Comparison of ENCODE assay signal across 21 cellular contexts in the genomic region with DNA sequence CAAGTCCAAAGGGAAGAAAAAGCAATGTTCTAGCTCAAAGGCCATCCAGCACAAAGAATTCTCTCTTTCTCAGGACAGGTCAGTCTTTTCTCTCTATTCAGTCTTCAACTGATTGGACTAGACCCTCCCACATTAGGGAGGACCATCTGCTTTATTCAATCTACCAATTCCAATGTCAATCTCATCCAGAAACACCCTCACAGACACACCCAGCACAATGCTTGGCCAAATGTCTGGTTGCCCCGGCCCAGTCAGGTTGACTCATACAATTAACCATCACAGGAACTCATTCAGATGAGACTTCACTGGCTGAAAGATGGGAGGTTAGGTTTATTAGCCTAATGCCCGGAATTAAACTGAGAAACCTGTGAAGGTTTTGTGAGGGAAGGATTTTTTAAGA. TPM values are rescaled to one million over a fixed set of nuclear protein-coding genes. Genes with fewer than 3 reads are reported as not detected.
DNase-seq lines count a peak whose midpoint lies in the region; ATAC-seq, FAIRE-seq and TF ChIP-seq lines count a peak whose summit lies in the region.
"Had no signal": no experiment of that assay in that cellular context is flagged by ENCODE, and none has a peak within 500 bp of the region (broad histone marks: within the 10 kb centered on the region; RNA-seq: fewer than 3 reads in every experiment).

No MANE protein-coding gene starts in this region.

- DNase-seq in ELR (ENCODE audit: low read depth) (peak; percentile 39), PC-3 (peak; percentile 62), fibroblast of lung (ENCODE audit: low read depth in 2 of 2) (peak; percentile 34 to 52), renal cortical epithelial cell (ENCODE audit: low read depth) (peak; percentile 11), HCEC 1CT (no peak), hepatocyte (ENCODE audit: low spot score) (no peak), RCC 7860 (ENCODE audit: low spot score) (no peak), NCI-H510A treated with DMSO at 0.1 percent for 48 hours (lab: John Stamatoyannopoulos, UW) (no peak)
- DNase-seq: activated CD4-positive, alpha-beta T cell treated with anti-CD3 and anti-CD28 coated beads, Interleukin-2, amount 50 U/mL, for 4 hours; central memory CD4-positive, alpha-beta T cell; erythroblast; GDM1; left ventricle myocardium superior; NCI-H146; NCI-H82; SJCRH30; stimulated activated naive CD4-positive, alpha-beta T cell treated with Interleukin-2 at 50 U/mL for 16 hours; transverse colon; WERI-Rb-1 had no signal

- H3K4me3 ChIP-seq in PC-3 (ENCODE audit: low read length) (no peak overlapping the region), fibroblast of lung (replicated peaks in 1 of 4; ENCODE audit: control extremely low read depth in 1 of 4, insufficient read depth in 1 of 4, low read depth in 3 of 4, low read length in 4 of 4) (no peak overlapping the region), hepatocyte (no peak overlapping the region)
- H3K4me3 ChIP-seq: neural progenitor cell, SJCRH30, skin epidermis, transverse colon had no signal

- H3K9ac ChIP-seq in PC-3 (ENCODE audit: low read length), result no peak overlapping the region
- no peak overlapping the region for H3K9ac ChIP-seq in fibroblast of lung (ENCODE audit: insufficient read depth, low read length)
- H3K9ac ChIP-seq: neural progenitor cell had no signal

- TF ChIP-seq CTCF in PC-3 (conservative IDR thresholded peaks at IDR 0.05; ENCODE audit: low read depth, low read length) (no peak), fibroblast of lung (conservative IDR thresholded peaks at IDR 0.05 in 1 of 2, IDR thresholded peaks at IDR 0.05 in 1 of 2; ENCODE audit: low read depth in 1 of 2, low read length in 2 of 2) (no peak), hepatocyte (IDR thresholded peaks at IDR 0.05; ENCODE audit: poor library complexity) (no peak)

- no peak for FAIRE-seq in RCC 7860 (lab: Jason Lieb, UNC)

- no peaks in the 10 kb centered on the region for H3K27me3 ChIP-seq in PC-3 (ENCODE audit: low read length)
- H3K27me3 ChIP-seq in fibroblast of lung (ENCODE audit: control insufficient read depth, insufficient read depth, low read length), result no peaks in the 10 kb centered on the region
- no peaks in the 10 kb centered on the region for H3K27me3 ChIP-seq in hepatocyte
- H3K27me3 ChIP-seq: neural progenitor cell, SJCRH30, transverse colon had no signal

- intact Hi-C loops in PC-3 (cut with micrococcal nuclease), result loop anchor here (10.0 kb wide), 1 partner anchor 211 kb away; a partner anchor contains a TSS

- WGBS in hepatocyte (ENCODE audit: low lambda C conversion rate, missing lambda C conversion rate), result 72% methylated on average over 2 of the region's 2 CpGs

- H4K20me1 ChIP-seq in PC-3 (ENCODE audit: low read length), result no peaks in the 10 kb centered on the region
- H4K20me1 ChIP-seq in fibroblast of lung (ENCODE audit: control insufficient read depth, extremely low read depth, insufficient read depth, low read length), result no peaks in the 10 kb centered on the region
- no peaks in the 10 kb centered on the region for H4K20me1 ChIP-seq in hepatocyte (ENCODE audit: insufficient read depth, poor library complexity, severe bottlenecking)

- peak; percentile 89 for ATAC-seq in PC-3
- ATAC-seq: left ventricle myocardium superior had no signal

- no TSS peak for BruUV-seq in PC-3 (replicated peaks; lab: Mats Ljungman, UMichigan)

- no peak overlapping the region for H2AFZ ChIP-seq in PC-3 (ENCODE audit: low read length)
- no peak overlapping the region for H2AFZ ChIP-seq in fibroblast of lung (ENCODE audit: low read length)
- no peak overlapping the region for H2AFZ ChIP-seq in hepatocyte
- H2AFZ ChIP-seq: neural progenitor cell had no signal

- H3F3A ChIP-seq in PC-3 (ENCODE audit: low read length, unreplicated experiment), result no peaks in the 10 kb centered on the region

- POLR2A ChIA-PET in PC-3 (lab: Charles Lee; ENCODE audit: unreplicated experiment), result no interaction called here

- H3K79me2 ChIP-seq in PC-3 (ENCODE audit: low read length), result no peaks in the 10 kb centered on the region
- H3K79me2 ChIP-seq in fibroblast of lung (ENCODE audit: control insufficient read depth, insufficient read depth, low read length), result no peaks in the 10 kb centered on the region
- H3K79me2 ChIP-seq in hepatocyte, result no peaks in the 10 kb centered on the region

- peaks cover 18% of the 10 kb centered on the region for H3K4me1 ChIP-seq in PC-3 (ENCODE audit: insufficient read depth, low read length)
- H3K4me1 ChIP-seq in fibroblast of lung (ENCODE audit: control insufficient read depth, extremely low read depth, insufficient read depth, low read length), result peaks cover 5% of the 10 kb centered on the region
- no peaks in the 10 kb centered on the region for H3K4me1 ChIP-seq in hepatocyte (ENCODE audit: insufficient read depth)
- H3K4me1 ChIP-seq: neural progenitor cell, SJCRH30, transverse colon had no signal

- H3K27ac ChIP-seq in PC-3 (ENCODE audit: low read length) (no peak overlapping the region), fibroblast of lung (ENCODE audit: insufficient read depth, low read length) (no peak overlapping the region), hepatocyte (no peak overlapping the region)
- H3K27ac ChIP-seq: neural progenitor cell, SJCRH30, skin epidermis, transverse colon, WERI-Rb-1 had no signal

- H3K36me3 ChIP-seq in PC-3 (ENCODE audit: low read depth, low read length) (no peaks in the 10 kb centered on the region), fibroblast of lung (ENCODE audit: control insufficient read depth, insufficient read depth, low read length) (no peaks in the 10 kb centered on the region), hepatocyte (replicated peaks; ENCODE audit: insufficient read depth, low read depth) (no peaks in the 10 kb centered on the region)
- H3K36me3 ChIP-seq: neural progenitor cell, SJCRH30, transverse colon, WERI-Rb-1 had no signal

- CTCF ChIA-PET in PC-3 (lab: Charles Lee), result interaction anchor here (1.0 kb wide), 1 partner anchor 177 kb away, joined by 3 read pairs; no protein-coding TSS in a partner anchor

- H3K4me2 ChIP-seq in PC-3 (ENCODE audit: low read length) (no peak overlapping the region), fibroblast of lung (ENCODE audit: extremely low read depth, insufficient read depth, low read length) (no peak overlapping the region), hepatocyte (no peak overlapping the region)
- H3K4me2 ChIP-seq: neural progenitor cell had no signal

- H3K9me3 ChIP-seq in PC-3 (ENCODE audit: low read length) (no peaks in the 10 kb centered on the region), fibroblast of lung (ENCODE audit: control insufficient read depth, insufficient read depth, low read depth, low read length) (no peaks in the 10 kb centered on the region), hepatocyte (ENCODE audit: low read depth) (no peaks in the 10 kb centered on the region)
- H3K9me3 ChIP-seq: SJCRH30, transverse colon had no signal

- H3K9me2 ChIP-seq in PC-3 (replicated peaks; ENCODE audit: low read length), result no peaks in the 10 kb centered on the region
- H3K9me2 ChIP-seq in hepatocyte (replicated peaks; ENCODE audit: insufficient read depth), result no peaks in the 10 kb centered on the region

RNA-seq across cellular contexts. Expression of a gene that starts 32.4 kb away (rescaled TPM):
- total RNA-seq in PC-3 (2014; rRNA removed) (not detected in 2 replicates), fibroblast of lung (under 0.01 TPM in 2 replicates), renal cortical epithelial cell (under 0.01 TPM in 1 of 2 replicates, not detected in the other), hepatocyte (0.16 and 0.20 TPM in 2 replicates)
- polyA plus RNA-seq in fibroblast of lung (1.6 and 3.0 TPM in 2 replicates), hepatocyte (0.13 and 0.34 TPM in 2 replicates)
- polyA plus RNA-seq in fibroblast of lung (2012), result 3.1 and 10.5 TPM in 2 replicates
- 2.2 and 11.6 TPM in 2 replicates for polyA minus RNA-seq in fibroblast of lung (ENCODE audit: low replicate concordance)
- total RNA-seq: SJCRH30 had no signal

RNA-seq across cellular contexts. Expression of a gene that starts 59.7 kb away (rescaled TPM):
- 1.0 and 1.1 TPM in 2 replicates for total RNA-seq in PC-3 (2014; rRNA removed)
- 2.8 and 3.1 TPM in 2 replicates for total RNA-seq in fibroblast of lung
- 4.0 and 4.3 TPM in 2 replicates for polyA plus RNA-seq in fibroblast of lung
- polyA plus RNA-seq in fibroblast of lung (2012), result 5.0 and 5.4 TPM in 2 replicates
- 2.3 and 4.3 TPM in 2 replicates for polyA minus RNA-seq in fibroblast of lung (ENCODE audit: low replicate concordance)
- total RNA-seq in renal cortical epithelial cell, result 4.7 and 6.6 TPM in 2 replicates
- 4.1 and 4.2 TPM in 2 replicates for total RNA-seq in hepatocyte
- polyA plus RNA-seq in hepatocyte, result 6.6 and 7.2 TPM in 2 replicates

Comparison
In these comparisons a context has a peak if more than half of its experiments do, and no peak if none do; other contexts are left out.
1. DNase-seq: peak in ELR (single experiment), PC-3 (single experiment), fibroblast of lung (2 of 2) and renal cortical epithelial cell (single experiment); none in HCEC 1CT (single experiment), hepatocyte (single experiment), RCC 7860 (single experiment) and NCI-H510A treated with DMSO at 0.1 percent for 48 hours (single experiment).